In genomic region chr12:38544357-38545066, GRCh38 we compare ENCODE assay signal across 14 cellular contexts.
DNase-seq lines count a peak whose midpoint lies in the region; ATAC-seq and TF ChIP-seq lines count a peak whose summit lies in the region.
"Had no signal": no experiment of that assay in that cellular context is flagged by ENCODE, and none has a peak within 500 bp of the region (broad histone marks: within the 10 kb centered on the region; RNA-seq: fewer than 3 reads in every experiment).

No MANE protein-coding gene starts in this region.

- in situ Hi-C loops in GM13976 (cut with MboI; ENCODE audit: low sequenced_read_pairs, unreplicated experiment) = no loop called here
- in situ Hi-C loops in transverse colon (cut with MboI; ENCODE audit: low pct_ligation_motif_present in 1 of 4, low pct_unique_long_range_greater_than_20kb in 1 of 4, low sequenced_read_pairs in 3 of 4) = no loop called here

- TF ChIP-seq POLR2A in NB4 (IDR thresholded peaks at IDR 0.05; ENCODE audit: extremely low read depth, insufficient read length) = no peak
- no peak for TF ChIP-seq POLR2A in transverse colon (IDR thresholded peaks at IDR 0.05)

- H3K36me3 Mint-ChIP-seq in activated T-helper 17 cell treated with anti-CD3 and anti-CD28 coated beads, Interleukin-2, amount 50 U/mL, for 72 hours (ENCODE audit: low read depth) = no peaks in the 10 kb centered on the region
- H3K36me3 Mint-ChIP-seq: CD4-positive, CD25-positive, alpha-beta regulatory T cell had no signal

- H3K27ac ChIP-seq in WERI-Rb-1 (no peak overlapping the region), rectal smooth muscle tissue (ENCODE audit: low read depth, low read length) (peak overlapping the region; percentile 14), transverse colon (no peak overlapping the region)
- H3K27ac ChIP-seq: epithelial cell of prostate, RWPE1 had no signal

- H3K4me3 Mint-ChIP-seq in activated T-helper 17 cell treated with anti-CD3 and anti-CD28 coated beads, Interleukin-2, amount 50 U/mL, for 72 hours = no peak overlapping the region
- H3K4me3 Mint-ChIP-seq: activated T-cell treated with anti-CD3 and anti-CD28 coated beads, Interleukin-2, amount 50 U/mL, for 4 hours; CD4-positive, CD25-positive, alpha-beta regulatory T cell had no signal

- H3K27me3 ChIP-seq in WERI-Rb-1 (ENCODE audit: insufficient read depth, low read depth, severe bottlenecking) (peaks cover 10% of the 10 kb centered on the region), rectal smooth muscle tissue (ENCODE audit: control insufficient read depth, insufficient read depth, low read length) (no peaks in the 10 kb centered on the region), transverse colon (no peaks in the 10 kb centered on the region)

- no peaks in the 10 kb centered on the region for H3K9me3 ChIP-seq in WERI-Rb-1 (ENCODE audit: severe bottlenecking)
- no peaks in the 10 kb centered on the region for H3K9me3 ChIP-seq in transverse colon

- TF ChIP-seq EP300 in transverse colon (IDR thresholded peaks at IDR 0.05; ENCODE audit: low read depth) = no peak

- TF ChIP-seq CTCF in GM13976 (IDR thresholded peaks at IDR 0.05; ENCODE audit: borderline replicate concordance, control extremely low read depth, extremely low read depth, insufficient read depth, missing control alignments) = peak; percentile 14
- TF ChIP-seq CTCF in NB4 (IDR thresholded peaks at IDR 0.05; ENCODE audit: low read depth, low read length) = peak; percentile 49
- peak; percentile 50; the same call in 1 of the 2 replicates for TF ChIP-seq CTCF in WERI-Rb-1 (IDR thresholded peaks at IDR 0.05; ENCODE audit: low read depth, low read length)
- no peak for TF ChIP-seq CTCF in transverse colon (IDR thresholded peaks at IDR 0.05)

- DNase-seq in GM13976 (ENCODE audit: low spot score) (no peak), NB4 (ENCODE audit: low read depth) (peak; percentile 6), WERI-Rb-1 (peak; percentile 9), medulla oblongata (ENCODE audit: extremely low spot score) (no peak), transverse colon (no peak)
- DNase-seq: activated T-cell treated with anti-CD3 and anti-CD28 coated beads, Interleukin-2, amount 50 U/mL, for 4 hours; CD4-positive, CD25-positive, alpha-beta regulatory T cell; NCI-H1092; stimulated activated CD4-positive, alpha-beta T cell treated with anti-CD3 and anti-CD28 coated beads, Interleukin-2, amount 100 ng/mL, for 48 hours had no signal

- H3K4me3 ChIP-seq in NB4 (ENCODE audit: low read depth, low read length) = no peak overlapping the region
- H3K4me3 ChIP-seq in WERI-Rb-1 (ENCODE audit: low read depth, low read length) = no peak overlapping the region
- H3K4me3 ChIP-seq in rectal smooth muscle tissue (ENCODE audit: low read length) = no peak overlapping the region
- no peak overlapping the region for H3K4me3 ChIP-seq in transverse colon

- no peak overlapping the region for H3K27ac Mint-ChIP-seq in activated T-helper 17 cell treated with anti-CD3 and anti-CD28 coated beads, Interleukin-2, amount 50 U/mL, for 72 hours
- H3K27ac Mint-ChIP-seq: CD4-positive, CD25-positive, alpha-beta regulatory T cell had no signal

- no peak for ATAC-seq in activated T-helper 17 cell treated with anti-CD3 and anti-CD28 coated beads, Interleukin-2, amount 50 U/mL, for 72 hours (replicated peaks)
- ATAC-seq: activated T-cell treated with anti-CD3 and anti-CD28 coated beads, Interleukin-2, amount 50 U/mL, for 4 hours; left lobe of liver had no signal

- H3K4me1 ChIP-seq in rectal smooth muscle tissue (ENCODE audit: control insufficient read depth, insufficient read depth, low read length) (no peaks in the 10 kb centered on the region), transverse colon (no peaks in the 10 kb centered on the region)

- WGBS in transverse colon (ENCODE audit: low coverage in 1 of 2), 2 donors = 55 to 61% methylated on average over 5 of the region's 5 CpGs

- no peaks in the 10 kb centered on the region for H3K27me3 Mint-ChIP-seq in activated T-helper 17 cell treated with anti-CD3 and anti-CD28 coated beads, Interleukin-2, amount 50 U/mL, for 72 hours
- H3K27me3 Mint-ChIP-seq: CD4-positive, CD25-positive, alpha-beta regulatory T cell had no signal

- H3K9me3 Mint-ChIP-seq in activated T-helper 17 cell treated with anti-CD3 and anti-CD28 coated beads, Interleukin-2, amount 50 U/mL, for 72 hours = peaks cover 18% of the 10 kb centered on the region

- intact Hi-C loops in transverse colon (cut with DNase I; ENCODE audit: low total_unique reads) = no loop called here

- H3K36me3 ChIP-seq in WERI-Rb-1 (no peaks in the 10 kb centered on the region), rectal smooth muscle tissue (ENCODE audit: control insufficient read depth, insufficient read depth, low read length) (no peaks in the 10 kb centered on the region), transverse colon (no peaks in the 10 kb centered on the region)

- no peak overlapping the region for H3K9ac ChIP-seq in rectal smooth muscle tissue (ENCODE audit: low read length)

- no peaks in the 10 kb centered on the region for H3K4me1 Mint-ChIP-seq in activated T-helper 17 cell treated with anti-CD3 and anti-CD28 coated beads, Interleukin-2, amount 50 U/mL, for 72 hours
- H3K4me1 Mint-ChIP-seq: CD4-positive, CD25-positive, alpha-beta regulatory T cell had no signal

Comparison
In these comparisons a context has a peak if more than half of its experiments do, and no peak if none do; other contexts are left out.
1. DNase-seq: peak in NB4 (single experiment) and WERI-Rb-1 (single experiment); none in GM13976 (single experiment), medulla oblongata (single experiment) and transverse colon (single experiment).
2. CTCF ChIP-seq: peak in GM13976 (single experiment), NB4 (single experiment) and WERI-Rb-1 (single experiment); none in transverse colon (0 of 5).